8 cellular contexts compared by ENCODE assay signal in the genomic region with DNA sequence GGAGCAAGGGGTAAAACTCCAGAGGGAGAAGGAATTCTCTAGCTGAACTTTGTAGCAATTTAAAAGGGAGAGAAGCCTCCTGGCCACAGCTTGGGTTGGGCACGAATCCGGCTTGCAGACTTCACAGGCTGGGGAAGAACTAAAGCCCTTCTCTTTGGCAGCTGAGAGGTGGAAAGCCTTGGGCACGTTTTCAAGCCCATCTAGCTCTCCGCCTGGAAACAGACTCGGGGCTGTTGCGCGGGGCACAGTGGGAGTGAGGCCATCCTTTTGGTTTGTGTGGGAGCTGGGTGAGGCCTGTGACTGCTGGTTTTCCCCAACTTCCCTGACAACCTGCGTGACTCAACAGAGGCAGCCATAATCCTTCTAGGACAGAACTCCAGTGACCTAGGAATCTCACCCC.
"Had no signal": no experiment of that assay in that cellular context is flagged by ENCODE, and none has a peak within 500 bp of the region (broad histone marks: within the 10 kb centered on the region; RNA-seq: fewer than 3 reads in every experiment).

No MANE protein-coding gene starts in this region.

- H3K9ac ChIP-seq: GM23248 had no signal

- H3K36me3 ChIP-seq: HAP-1 had no signal

- DNase-seq: GM23248, H7, HFFc6, KBM-7 had no signal

- ATAC-seq: HCT116, HepG2 had no signal

- H2AFZ ChIP-seq: GM23248 had no signal

- H3K9me3 ChIP-seq: HAP-1 had no signal

- H3K4me3 ChIP-seq: GM23248, HAP-1 had no signal

- FAIRE-seq: HepG2 had no signal

- H3K27ac ChIP-seq: GM23248, HL-60 had no signal
